20 cellular contexts compared by ENCODE assay signal in the genomic region with DNA sequence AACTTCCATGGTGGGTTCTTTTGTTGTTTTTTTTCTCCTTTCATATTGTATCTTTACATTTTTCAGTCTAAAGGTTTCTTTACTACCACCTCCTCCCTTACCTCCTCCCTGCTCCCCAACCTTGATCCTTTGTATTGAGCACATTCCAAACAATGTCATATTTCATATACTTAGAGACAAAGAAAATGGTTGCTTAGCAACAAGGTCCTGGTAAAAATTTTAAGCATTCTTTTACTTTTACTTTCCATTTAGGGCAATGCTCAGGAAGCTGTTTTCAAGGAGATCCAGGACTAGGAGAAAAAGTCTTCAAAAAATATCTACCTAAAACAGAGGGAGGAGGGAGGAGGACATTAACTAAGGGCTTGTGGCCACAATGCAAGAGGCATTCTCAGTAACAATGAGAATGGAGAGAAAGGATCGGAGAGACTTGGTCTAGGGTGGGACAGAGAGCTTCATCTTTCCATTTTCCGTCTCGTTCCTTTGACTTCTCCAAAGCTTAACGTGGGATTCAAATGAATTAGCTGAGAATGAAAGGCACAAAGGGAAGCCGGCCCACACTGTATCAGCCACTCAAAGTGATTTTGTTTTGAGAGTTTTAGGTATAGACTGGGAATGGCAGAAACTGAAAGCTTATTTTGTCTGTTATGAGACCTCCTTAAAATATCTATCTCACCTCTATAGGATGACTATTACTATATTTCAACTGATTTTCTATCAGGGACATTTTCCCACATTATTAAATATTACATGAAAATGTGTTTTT.
DNase-seq lines count a peak whose midpoint lies in the region; ATAC-seq and TF ChIP-seq lines count a peak whose summit lies in the region.
"Had no signal": no experiment of that assay in that cellular context is flagged by ENCODE, and none has a peak within 500 bp of the region (broad histone marks: within the 10 kb centered on the region; RNA-seq: fewer than 3 reads in every experiment).

No MANE protein-coding gene starts in this region.

- H3K27me3 ChIP-seq in OCI-LY3 (ENCODE audit: low read depth, low read length), result no peaks in the 10 kb centered on the region
- peaks cover 5% of the 10 kb centered on the region for H3K27me3 ChIP-seq in foreskin keratinocyte

- H3K36me3 ChIP-seq in OCI-LY3 (replicated peaks; ENCODE audit: low read depth, low read length), result no peaks in the 10 kb centered on the region

- H3K9ac ChIP-seq in OCI-LY3 (ENCODE audit: low read length), result peak overlapping the region; percentile 34

- H3K4me1 Mint-ChIP-seq in nephron progenitor cell, result no peaks in the 10 kb centered on the region
- H3K4me1 Mint-ChIP-seq: naive thymus-derived CD4-positive, alpha-beta T cell; stimulated activated naive CD8-positive, alpha-beta T cell treated with anti-CD3 and anti-CD28 coated beads, Interleukin-15, amount 100 ng/mL, for 72 hours had no signal

- no peaks in the 10 kb centered on the region for H3K79me2 ChIP-seq in OCI-LY3 (ENCODE audit: low read length)

- DNase-seq in EH (ENCODE audit: low read depth), result peak; percentile 16
- DNase-seq in choroid plexus epithelial cell (ENCODE audit: low read depth), result peak; percentile 12
- no peak for DNase-seq in nephron progenitor cell
- no peak for DNase-seq in ureter (ENCODE audit: low spot score)
- no peak for DNase-seq in lower leg skin (ENCODE audit: low spot score in 2 of 2)
- no peak for DNase-seq in SW480 (ENCODE audit: low spot score)
- DNase-seq in foreskin keratinocyte, result no peak
- DNase-seq: ACHN; activated CD8-positive, alpha-beta memory T cell treated with anti-CD3 and anti-CD28 coated beads, Interleukin-2, amount 50 U/mL, for 48 hours; activated gamma-delta T cell treated with Interleukin-2 at 50 U/mL for 16 hours; foreskin fibroblast; HFFc6; naive thymus-derived CD4-positive, alpha-beta T cell; NCI-H1092; NCI-H2029; NCI-H510A treated with DMSO at 0.1 percent for 48 hours; SHP77; stimulated activated naive CD8-positive, alpha-beta T cell treated with anti-CD3 and anti-CD28 coated beads, Interleukin-15, amount 100 ng/mL, for 72 hours had no signal

- H2AFZ ChIP-seq in OCI-LY3 (ENCODE audit: low read depth, low read length), result peak overlapping the region; percentile 78

- H3K4me3 ChIP-seq in OCI-LY3 (ENCODE audit: low read length) (peak overlapping the region; percentile 67), choroid plexus epithelial cell (ENCODE audit: low read depth, low read length) (no peak overlapping the region), lower leg skin (ENCODE audit: low read depth, poor library complexity, severe bottlenecking) (no peak overlapping the region)

- ATAC-seq in foreskin keratinocyte, result no peak
- ATAC-seq: naive thymus-derived CD4-positive, alpha-beta T cell; stimulated activated naive CD8-positive, alpha-beta T cell treated with anti-CD3 and anti-CD28 coated beads, Interleukin-15, amount 100 ng/mL, for 72 hours had no signal

- H3K4me3 Mint-ChIP-seq in nephron progenitor cell, result no peak overlapping the region
- H3K4me3 Mint-ChIP-seq: HFFc6; naive thymus-derived CD4-positive, alpha-beta T cell; stimulated activated naive CD8-positive, alpha-beta T cell treated with anti-CD3 and anti-CD28 coated beads, Interleukin-15, amount 100 ng/mL, for 72 hours; T-helper 1 cell treated with Interleukin-12 subunit alpha and Interleukin-12 subunit beta and Interleukin-4 antibody, amounts not matched to agents 30 μg/mL and 1 μg/mL, for 36 hours had no signal

- no peaks in the 10 kb centered on the region for H3K36me3 Mint-ChIP-seq in nephron progenitor cell (ENCODE audit: low read depth)
- H3K36me3 Mint-ChIP-seq: naive thymus-derived CD4-positive, alpha-beta T cell had no signal

- no peaks in the 10 kb centered on the region for H4K20me1 ChIP-seq in OCI-LY3 (ENCODE audit: insufficient read depth, low read length)

- peaks cover 33% of the 10 kb centered on the region for H3K4me1 ChIP-seq in OCI-LY3 (ENCODE audit: low read length)
- H3K4me1 ChIP-seq in foreskin keratinocyte, result no peaks in the 10 kb centered on the region

- no peak overlapping the region for H3K27ac ChIP-seq in OCI-LY3 (ENCODE audit: low read length)
- H3K27ac ChIP-seq in foreskin keratinocyte, result no peak overlapping the region

- WGBS in lower leg skin, 2 donors, result 90 to 93% methylated on average over 5 of the region's 5 CpGs

- H3K4me2 ChIP-seq in OCI-LY3 (ENCODE audit: low read length), result peak overlapping the region; percentile 83

- peak overlapping the region; percentile 66 for H3K27ac Mint-ChIP-seq in nephron progenitor cell
- H3K27ac Mint-ChIP-seq: HFFc6; naive thymus-derived CD4-positive, alpha-beta T cell; stimulated activated naive CD8-positive, alpha-beta T cell treated with anti-CD3 and anti-CD28 coated beads, Interleukin-15, amount 100 ng/mL, for 72 hours; T-helper 1 cell treated with Interleukin-12 subunit alpha and Interleukin-12 subunit beta and Interleukin-4 antibody, amounts not matched to agents 30 μg/mL and 1 μg/mL, for 36 hours had no signal

- no peaks in the 10 kb centered on the region for H3K9me3 ChIP-seq in OCI-LY3 (ENCODE audit: insufficient read depth, low read length)

- no peaks in the 10 kb centered on the region for H3K9me3 Mint-ChIP-seq in nephron progenitor cell
- H3K9me3 Mint-ChIP-seq: HFFc6; stimulated activated naive CD8-positive, alpha-beta T cell treated with anti-CD3 and anti-CD28 coated beads, Interleukin-15, amount 100 ng/mL, for 72 hours; T-helper 1 cell treated with Interleukin-12 subunit alpha and Interleukin-12 subunit beta and Interleukin-4 antibody, amounts not matched to agents 30 μg/mL and 1 μg/mL, for 36 hours had no signal

- TF ChIP-seq CTCF in OCI-LY3 (IDR thresholded peaks at IDR 0.05; ENCODE audit: low read depth, low read length), result no peak
- no peak for TF ChIP-seq CTCF in choroid plexus epithelial cell (conservative IDR thresholded peaks at IDR 0.05; ENCODE audit: low read depth, low read length)
- TF ChIP-seq CTCF in nephron progenitor cell (IDR thresholded peaks at IDR 0.05), result no peak
- TF ChIP-seq CTCF in lower leg skin (IDR thresholded peaks at IDR 0.05), result no peak
- no peak for TF ChIP-seq CTCF in foreskin keratinocyte (conservative IDR thresholded peaks at IDR 0.05)

- no peak for TF ChIP-seq POLR2A in lower leg skin (IDR thresholded peaks at IDR 0.05)

- no peaks in the 10 kb centered on the region for H3K27me3 Mint-ChIP-seq in nephron progenitor cell (ENCODE audit: low read depth, poor library complexity)
- H3K27me3 Mint-ChIP-seq: stimulated activated naive CD8-positive, alpha-beta T cell treated with anti-CD3 and anti-CD28 coated beads, Interleukin-15, amount 100 ng/mL, for 72 hours had no signal

- intact Hi-C loops in lower leg skin (cut with DNase I; ENCODE audit: low total_unique reads), result no loop called here

Comparison
In these comparisons a context has a peak if more than half of its experiments do, and no peak if none do; other contexts are left out.
1. DNase-seq: peak in EH (single experiment) and choroid plexus epithelial cell (single experiment); none in nephron progenitor cell (single experiment), ureter (single experiment), lower leg skin (0 of 2), SW480 (single experiment) and foreskin keratinocyte (0 of 2).